Comparison of ENCODE assay signal across 17 cellular contexts in genomic region chr5:96036301-96036700, GRCh38.
"Had no signal": no experiment of that assay in that cellular context is flagged by ENCODE, and none has a peak within 500 bp of the region (broad histone marks: within the 10 kb centered on the region; RNA-seq: fewer than 3 reads in every experiment).

No MANE protein-coding gene starts in this region.

- H3K36me3 ChIP-seq: tibial nerve, vagina had no signal

- H3K36me3 Mint-ChIP-seq: stimulated activated naive B cell treated with anti-CD40 and anti-IgM and Interleukin-4, amounts not matched to agents 10 μg/mL and 1 μg/mL and 100 μg/mL, for 72 hours had no signal

- H3K9me3 ChIP-seq: tibial nerve, vagina had no signal

- H3K27ac Mint-ChIP-seq: activated T-helper 1 cell treated with anti-CD3 and anti-CD28 coated beads, Interleukin-12 subunit alpha, Interleukin-12 subunit beta, Interleukin-2, Interleukin-4 antibody, amounts not matched to agents 30 ng/mL and 10 ng/mL and 1 ng/mL, durations not matched to agents 14 hours and 24 hours and 36 hours; effector memory CD8-positive, alpha-beta T cell; nephron; stimulated activated naive B cell treated with anti-CD40 and anti-IgM and Interleukin-4, amounts not matched to agents 10 μg/mL and 1 μg/mL and 100 μg/mL, for 72 hours; T-helper 2 cell treated with Interferon-gamma antibody and Interleukin-4, amounts not matched to agents 5 μg/mL and 100 μg/mL, for 36 hours had no signal

- H3K27me3 ChIP-seq: tibial nerve, vagina had no signal

- DNase-seq: activated CD4-positive, alpha-beta T cell treated with anti-CD3 and anti-CD28 coated beads, Interleukin-2, amount 50 U/mL, for 1 hour; activated CD8-positive, alpha-beta memory T cell treated with anti-CD3 and anti-CD28 coated beads for 24 hours; activated naive CD4-positive, alpha-beta T cell treated with Interleukin-2 at 50 U/mL for 16 hours; anterior cingulate cortex; dermis blood vessel endothelial cell; effector memory CD8-positive, alpha-beta T cell; hypothalamus; kidney glomerular epithelial cell; nucleus accumbens; stimulated activated CD4-positive, alpha-beta T cell treated with anti-CD3 and anti-CD28 coated beads, Interleukin-15, amount 100 ng/mL, for 24 hours; stimulated activated CD4-positive, alpha-beta T cell treated with anti-CD3 and anti-CD28 coated beads, Interleukin-4, amount 100 ng/mL, for 1 hour; stimulated activated naive B cell treated with anti-CD40 and anti-IgM and Interleukin-4, amounts not matched to agents 10 μg/mL and 1 μg/mL and 100 μg/mL, for 72 hours had no signal

- ATAC-seq: effector memory CD8-positive, alpha-beta T cell; stimulated activated naive B cell treated with anti-CD40 and anti-IgM and Interleukin-4, amounts not matched to agents 10 μg/mL and 1 μg/mL and 100 μg/mL, for 72 hours had no signal

- H3K4me3 ChIP-seq: tibial nerve, vagina had no signal

- H3K4me1 Mint-ChIP-seq: nephron; stimulated activated naive B cell treated with anti-CD40 and anti-IgM and Interleukin-4, amounts not matched to agents 10 μg/mL and 1 μg/mL and 100 μg/mL, for 72 hours had no signal

- H3K4me3 Mint-ChIP-seq: activated T-helper 1 cell treated with anti-CD3 and anti-CD28 coated beads, Interleukin-12 subunit alpha, Interleukin-12 subunit beta, Interleukin-2, Interleukin-4 antibody, amounts not matched to agents 30 ng/mL and 10 ng/mL and 1 ng/mL, durations not matched to agents 14 hours and 24 hours and 36 hours; effector memory CD8-positive, alpha-beta T cell; nephron; stimulated activated naive B cell treated with anti-CD40 and anti-IgM and Interleukin-4, amounts not matched to agents 10 μg/mL and 1 μg/mL and 100 μg/mL, for 72 hours; T-helper 2 cell treated with Interferon-gamma antibody and Interleukin-4, amounts not matched to agents 5 μg/mL and 100 μg/mL, for 36 hours had no signal

- H3K27ac ChIP-seq: tibial nerve, vagina had no signal

- H3K9me3 Mint-ChIP-seq: effector memory CD8-positive, alpha-beta T cell; T-helper 2 cell treated with Interferon-gamma antibody and Interleukin-4, amounts not matched to agents 5 μg/mL and 100 μg/mL, for 36 hours had no signal

- H3K4me1 ChIP-seq: tibial nerve, vagina had no signal
